ENCODE assay signal across 10 cellular contexts in genomic region chr4:54784188-54784671, GRCh38.
A peak's percentile ranks its signal among the peaks of the same experiment; 100 is the strongest.
DNase-seq lines count a peak whose midpoint lies in the region; ATAC-seq, FAIRE-seq and TF ChIP-seq lines count a peak whose summit lies in the region.
"Had no signal": no experiment of that assay in that cellular context is flagged by ENCODE, and none has a peak within 500 bp of the region (broad histone marks: within the 10 kb centered on the region; RNA-seq: fewer than 3 reads in every experiment).

No MANE protein-coding gene starts in this region.

- WGBS in GM23248 (ENCODE audit: low coverage in 1 of 2, low lambda C conversion rate in 2 of 2, missing lambda C conversion rate in 2 of 2), 2 experiments, result 2 to 5% methylated on average over 13 of the region's 13 CpGs
- WGBS in K562 (ENCODE audit: insufficient coverage, low coverage, missing lambda C conversion rate), result 0% methylated on average over 13 of the region's 13 CpGs
- WGBS in small intestine, 3 donors, result 48 to 77% (median 70%) methylated on average over 13 of the region's 13 CpGs

- no peak for TF ChIP-seq RAD21 in K562 (CRISPR knock-in tag; conservative IDR thresholded peaks at IDR 0.05 in 1 of 2, IDR thresholded peaks at IDR 0.05 in 1 of 2)

- H3F3A ChIP-seq in GM23248 (ENCODE audit: insufficient read depth), result peaks cover 19% of the 10 kb centered on the region

- DNase-seq in GM23248 (peak; percentile 96), K562 (ENCODE audit: extremely low read depth in 1 of 4, low spot score in 3 of 4) (peak; percentile 11 to 59 (median 19)), kidney (peak; percentile 95), small intestine (peak; percentile 8), NCI-H2196 (lab: John Stamatoyannopoulos, UW; ENCODE audit: unreplicated experiment) (no peak), DMS79 (lab: John Stamatoyannopoulos, UW) (no peak), activated T-cell treated with anti-CD3 and anti-CD28 coated beads for 4 hours (no peak)
- DNase-seq: activated CD4-positive, alpha-beta T cell treated with anti-CD3 and anti-CD28 coated beads for 36 hours had no signal

- no peaks in the 10 kb centered on the region for H3K9me3 ChIP-seq in GM23248 (ENCODE audit: low read depth)
- H3K9me3 ChIP-seq in K562 (replicated peaks; ENCODE audit: control insufficient read depth, insufficient read depth, low read depth, low read length), result no peaks in the 10 kb centered on the region
- no peaks in the 10 kb centered on the region for H3K9me3 ChIP-seq in kidney (ENCODE audit: control insufficient read depth in 1 of 2, low read length in 2 of 2)
- no peaks in the 10 kb centered on the region for H3K9me3 ChIP-seq in small intestine (ENCODE audit: control insufficient read depth, low read depth)

- no peaks in the 10 kb centered on the region for H3K9me2 ChIP-seq in GM23248 (ENCODE audit: insufficient read depth)

- H3K79me2 ChIP-seq in GM23248 (ENCODE audit: insufficient read depth) (no peaks in the 10 kb centered on the region), K562 (ENCODE audit: control insufficient read depth, insufficient read depth, low read length) (no peaks in the 10 kb centered on the region)

- peak overlapping the region; percentile 47 for H3K9ac ChIP-seq in GM23248
- peak overlapping the region in 1 of 2 experiments; percentile 65; a peak in 1 of 4 replicates for H3K9ac ChIP-seq in K562 (ENCODE audit: insufficient read depth in 1 of 2, low read depth in 2 of 2, low read length in 2 of 2)
- no peak overlapping the region for H3K9ac ChIP-seq in kidney (ENCODE audit: low read length in 2 of 2)

- H3K4me2 ChIP-seq in GM23248 (ENCODE audit: unreplicated experiment) (peak overlapping the region; percentile 76), K562 (ENCODE audit: insufficient read depth, low read length) (peak overlapping the region; percentile 41; the same call in 1 of the 2 replicates)

- CTCF ChIA-PET in K562 (lab: Yijun Ruan, JAX; ENCODE audit: low intra/inter-chr PET ratio), result no interaction called here

- peak; percentile 52 for FAIRE-seq in K562 (lab: Jason Lieb, UNC)
- FAIRE-seq in kidney (lab: Jason Lieb, UNC), result no peak
- no peak for FAIRE-seq in small intestine (lab: Jason Lieb, UNC)
- FAIRE-seq: GM18507 had no signal

- ATAC-seq in K562 (peak; percentile 73), HG03196 (IDR thresholded peaks at IDR 0.05; ENCODE audit: unreplicated experiment) (no peak)
- ATAC-seq: activated CD4-positive, alpha-beta T cell treated with anti-CD3 and anti-CD28 coated beads for 36 hours had no signal

- no peaks in the 10 kb centered on the region for H3K27me3 ChIP-seq in GM23248 (replicated peaks; ENCODE audit: insufficient read depth)
- H3K27me3 ChIP-seq in K562 (ENCODE audit: control insufficient read depth in 2 of 2, insufficient read depth in 2 of 2, low read length in 2 of 2), result no peaks in the 10 kb centered on the region; a peak in 1 of 5 replicates
- no peaks in the 10 kb centered on the region for H3K27me3 ChIP-seq in small intestine (ENCODE audit: control insufficient read depth in 2 of 2, insufficient read depth in 2 of 2, low read length in 2 of 2)

- peak overlapping the region; percentile 48 for H3K4me3 ChIP-seq in GM23248
- H3K4me3 ChIP-seq in K562, result no peak overlapping the region
- peak overlapping the region in 1 of 2 donors; percentile 3 for H3K4me3 ChIP-seq in kidney (ENCODE audit: low read length in 2 of 2)
- no peak overlapping the region for H3K4me3 ChIP-seq in small intestine (ENCODE audit: low read depth in 1 of 2, low read length in 2 of 2)

- POLR2A ChIA-PET in K562 (lab: Yijun Ruan, JAX), result interaction anchor here (1.0 to 1.1 kb wide), 2 partner anchors 9 to 10 kb away, joined by 3 read pairs; no protein-coding TSS in a partner anchor

- no peaks in the 10 kb centered on the region for H3K9me1 ChIP-seq in K562 (ENCODE audit: control insufficient read depth, insufficient read depth, low read length)

- peak; percentile 33; the same call in 1 of the 2 replicates for TF ChIP-seq EP300 in K562 (IDR thresholded peaks at IDR 0.05; ENCODE audit: low read length)

- intact Hi-C loops in K562 (cut with micrococcal nuclease) (no loop called here), kidney (cut with DNase I) (no loop called here)

- H3K4me1 ChIP-seq in GM23248 (ENCODE audit: insufficient read depth), result peaks cover 28% of the 10 kb centered on the region
- H3K4me1 ChIP-seq in K562 (replicated peaks in 1 of 2; ENCODE audit: control insufficient read depth in 2 of 2, insufficient read depth in 2 of 2, low read length in 2 of 2), result peaks cover 0 to 10% of the 10 kb centered on the region in 2 experiments; a peak in 3 of 5 replicates
- H3K4me1 ChIP-seq in kidney (ENCODE audit: control insufficient read depth in 1 of 2, insufficient read depth in 1 of 2, low read depth in 1 of 2, low read length in 2 of 2), result no peaks in the 10 kb centered on the region
- H3K4me1 ChIP-seq in small intestine (ENCODE audit: control insufficient read depth in 2 of 2, insufficient read depth in 1 of 2, low read depth in 1 of 2, low read length in 1 of 2), result no peaks in the 10 kb centered on the region

- BruUV-seq in K562 (replicated peaks; lab: Mats Ljungman, UMichigan), result no TSS peak

- TF ChIP-seq POLR2A in K562 (conservative IDR thresholded peaks at IDR 0.05), result no peak

- H3K36me3 ChIP-seq in GM23248 (ENCODE audit: low read depth) (no peaks in the 10 kb centered on the region), K562 (ENCODE audit: control insufficient read depth, insufficient read depth, low read length) (no peaks in the 10 kb centered on the region), kidney (ENCODE audit: control insufficient read depth in 1 of 2, insufficient read depth in 2 of 2, low read length in 2 of 2) (no peaks in the 10 kb centered on the region), small intestine (ENCODE audit: control insufficient read depth in 2 of 2, insufficient read depth in 2 of 2, low read length in 2 of 2) (no peaks in the 10 kb centered on the region)

- TF ChIP-seq CTCF in K562 (IDR thresholded peaks at IDR 0.05 in 2 of 3, conservative IDR thresholded peaks at IDR 0.05 in 1 of 3; ENCODE audit: insufficient read depth in 2 of 3, low read depth in 1 of 3, low read length in 3 of 3) (no peak), kidney (IDR thresholded peaks at IDR 0.05; ENCODE audit: borderline replicate concordance, extremely low read depth, insufficient read depth) (no peak)

- H3K27ac ChIP-seq in GM23248 (peak overlapping the region; percentile 78), K562 (ENCODE audit: extremely low read depth, low read depth, low read length) (no peak overlapping the region), kidney (ENCODE audit: low read depth in 2 of 2, low read length in 2 of 2) (peak overlapping the region; percentile 5 to 8), small intestine (ENCODE audit: low read depth in 1 of 2, low read length in 1 of 2) (peak overlapping the region in 1 of 2 donors; percentile 72)

- H2AFZ ChIP-seq in GM23248 (peak overlapping the region; percentile 74), K562 (ENCODE audit: low read depth, low read length) (peak overlapping the region; percentile 19)

- H4K20me1 ChIP-seq in GM23248 (ENCODE audit: insufficient read depth), result no peaks in the 10 kb centered on the region
- H4K20me1 ChIP-seq in K562 (replicated peaks; ENCODE audit: control insufficient read depth, insufficient read depth, low read length), result no peaks in the 10 kb centered on the region; the same call in 1 of the 2 replicates

- in situ Hi-C loops in GM23248 (cut with MboI) (no loop called here), K562 (cut with MboI) (no loop called here)

TF ChIP-seq in K562, 482 proteins besides CTCF, POLR2A, EP300 and RAD21 (continues in another document):
- TF ChIP-seq ZNF175 (CRISPR knock-in tag; IDR thresholded peaks at IDR 0.05; ENCODE audit: low read depth) (no peak), ZKSCAN3 (CRISPR knock-in tag; IDR thresholded peaks at IDR 0.05) (no peak), CBX2 (IDR thresholded peaks at IDR 0.05; ENCODE audit: insufficient read depth, low read length, poor library complexity, severe bottlenecking) (no peak)
- TF ChIP-seq, protein P1, sequence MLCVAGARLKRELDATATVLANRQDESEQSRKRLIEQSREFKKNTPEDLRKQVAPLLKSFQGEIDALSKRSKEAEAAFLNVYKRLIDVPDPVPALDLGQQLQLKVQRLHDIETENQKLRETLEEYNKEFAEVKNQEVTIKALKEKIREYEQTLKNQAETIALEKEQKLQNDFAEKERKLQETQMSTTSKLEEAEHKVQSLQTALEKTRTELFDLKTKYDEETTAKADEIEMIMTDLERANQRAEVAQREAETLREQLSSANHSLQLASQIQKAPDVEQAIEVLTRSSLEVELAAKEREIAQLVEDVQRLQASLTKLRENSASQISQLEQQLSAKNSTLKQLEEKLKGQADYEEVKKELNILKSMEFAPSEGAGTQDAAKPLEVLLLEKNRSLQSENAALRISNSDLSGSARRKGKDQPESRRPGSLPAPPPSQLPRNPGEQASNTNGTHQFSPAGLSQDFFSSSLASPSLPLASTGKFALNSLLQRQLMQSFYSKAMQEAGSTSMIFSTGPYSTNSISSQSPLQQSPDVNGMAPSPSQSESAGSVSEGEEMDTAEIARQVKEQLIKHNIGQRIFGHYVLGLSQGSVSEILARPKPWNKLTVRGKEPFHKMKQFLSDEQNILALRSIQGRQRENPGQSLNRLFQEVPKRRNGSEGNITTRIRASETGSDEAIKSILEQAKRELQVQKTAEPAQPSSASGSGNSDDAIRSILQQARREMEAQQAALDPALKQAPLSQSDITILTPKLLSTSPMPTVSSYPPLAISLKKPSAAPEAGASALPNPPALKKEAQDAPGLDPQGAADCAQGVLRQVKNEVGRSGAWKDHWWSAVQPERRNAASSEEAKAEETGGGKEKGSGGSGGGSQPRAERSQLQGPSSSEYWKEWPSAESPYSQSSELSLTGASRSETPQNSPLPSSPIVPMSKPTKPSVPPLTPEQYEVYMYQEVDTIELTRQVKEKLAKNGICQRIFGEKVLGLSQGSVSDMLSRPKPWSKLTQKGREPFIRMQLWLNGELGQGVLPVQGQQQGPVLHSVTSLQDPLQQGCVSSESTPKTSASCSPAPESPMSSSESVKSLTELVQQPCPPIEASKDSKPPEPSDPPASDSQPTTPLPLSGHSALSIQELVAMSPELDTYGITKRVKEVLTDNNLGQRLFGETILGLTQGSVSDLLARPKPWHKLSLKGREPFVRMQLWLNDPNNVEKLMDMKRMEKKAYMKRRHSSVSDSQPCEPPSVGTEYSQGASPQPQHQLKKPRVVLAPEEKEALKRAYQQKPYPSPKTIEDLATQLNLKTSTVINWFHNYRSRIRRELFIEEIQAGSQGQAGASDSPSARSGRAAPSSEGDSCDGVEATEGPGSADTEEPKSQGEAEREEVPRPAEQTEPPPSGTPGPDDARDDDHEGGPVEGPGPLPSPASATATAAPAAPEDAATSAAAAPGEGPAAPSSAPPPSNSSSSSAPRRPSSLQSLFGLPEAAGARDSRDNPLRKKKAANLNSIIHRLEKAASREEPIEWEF (CRISPR knock-in tag; IDR thresholded peaks at IDR 0.05), result 0 out of 2 replicates have a peak, but pooled peaks have one; percentile 43

Comparison
In these comparisons a context has a peak if more than half of its experiments do, and no peak if none do; other contexts are left out.
1. DNase-seq: peak in GM23248 (single experiment), K562 (4 of 4), kidney (single experiment) and small intestine (single experiment); none in NCI-H2196 (single experiment), DMS79 (single experiment) and activated T-cell treated with anti-CD3 and anti-CD28 coated beads for 4 hours (single experiment).